32 cellular contexts compared by ENCODE assay signal in the genomic region with DNA sequence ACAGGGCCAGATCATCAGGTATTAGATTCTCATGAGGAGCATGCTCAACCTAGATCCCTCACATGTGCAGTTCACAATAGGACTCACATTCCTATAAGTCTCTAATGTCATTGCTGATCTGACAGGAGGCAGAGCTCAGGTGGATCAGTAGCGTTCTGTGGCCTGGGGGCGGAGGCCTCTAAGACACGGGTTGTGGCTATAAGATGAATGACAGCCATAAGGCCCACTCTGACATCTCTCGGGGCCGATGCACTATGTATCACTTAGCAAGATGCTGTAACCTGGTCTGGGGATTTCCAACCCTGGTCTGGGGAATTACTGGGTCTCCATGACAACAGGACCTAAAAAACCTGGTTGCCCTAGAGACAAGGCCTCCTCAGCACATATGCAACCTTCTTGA.
A peak's percentile ranks its signal among the peaks of the same experiment; 100 is the strongest.
DNase-seq lines count a peak whose midpoint lies in the region; ATAC-seq lines count a peak whose summit lies in the region.
"Had no signal": no experiment of that assay in that cellular context is flagged by ENCODE, and none has a peak within 500 bp of the region (broad histone marks: within the 10 kb centered on the region; RNA-seq: fewer than 3 reads in every experiment).

No MANE protein-coding gene starts in this region.

- peak; percentile 45 for ATAC-seq in GM18498 (IDR thresholded peaks at IDR 0.05; ENCODE audit: unreplicated experiment)
- ATAC-seq in stimulated activated naive B cell treated with anti-CD40 and anti-IgM and Interleukin-4, amounts not matched to agents 10 μg/mL and 1 μg/mL and 100 μg/mL, for 72 hours (replicated peaks), result peak; percentile 52 to 70
- ATAC-seq: A549; esophagus mucosa; foreskin keratinocyte; heart left ventricle; lower lobe of right lung; right lobe of liver; stimulated activated memory B cell treated with anti-CD40 and anti-IgM and Interleukin-4, amounts not matched to agents 10 μg/mL and 1 μg/mL and 100 μg/mL, for 72 hours had no signal

- no peaks in the 10 kb centered on the region for H3K4me1 Mint-ChIP-seq in activated CD4-positive, alpha-beta T cell treated with anti-CD3 and anti-CD28 coated beads, Interleukin-2, amount 10 ng/mL, durations not matched to agents 7 days and 5 days
- no peaks in the 10 kb centered on the region for H3K4me1 Mint-ChIP-seq in activated T-helper 1 cell treated with anti-CD3 and anti-CD28 coated beads, Interleukin-12 subunit alpha, Interleukin-12 subunit beta, Interleukin-2, Interleukin-4 antibody, amounts not matched to agents 30 ng/mL and 10 ng/mL and 1 ng/mL, durations not matched to agents 14 hours and 24 hours and 36 hours (ENCODE audit: low read depth)
- H3K4me1 Mint-ChIP-seq in stimulated activated naive B cell treated with anti-CD40 and anti-IgM and Interleukin-4, amounts not matched to agents 10 μg/mL and 1 μg/mL and 100 μg/mL, for 72 hours, result peaks cover 4 to 9% of the 10 kb centered on the region in 2 donors
- H3K4me1 Mint-ChIP-seq: neural crest cell; stimulated activated memory B cell treated with anti-CD40 and anti-IgM and Interleukin-4, amounts not matched to agents 10 μg/mL and 1 μg/mL and 100 μg/mL, for 72 hours had no signal

- H3K36me3 Mint-ChIP-seq in activated CD4-positive, alpha-beta T cell treated with anti-CD3 and anti-CD28 coated beads, Interleukin-2, amount 10 ng/mL, durations not matched to agents 7 days and 5 days (ENCODE audit: low read depth), result no peaks in the 10 kb centered on the region
- no peaks in the 10 kb centered on the region for H3K36me3 Mint-ChIP-seq in activated T-helper 1 cell treated with anti-CD3 and anti-CD28 coated beads, Interleukin-12 subunit alpha, Interleukin-12 subunit beta, Interleukin-2, Interleukin-4 antibody, amounts not matched to agents 30 ng/mL and 10 ng/mL and 1 ng/mL, durations not matched to agents 14 hours and 24 hours and 36 hours (ENCODE audit: low read depth)
- no peaks in the 10 kb centered on the region for H3K36me3 Mint-ChIP-seq in stimulated activated naive B cell treated with anti-CD40 and anti-IgM and Interleukin-4, amounts not matched to agents 10 μg/mL and 1 μg/mL and 100 μg/mL, for 72 hours
- H3K36me3 Mint-ChIP-seq: CD4-positive, alpha-beta memory T cell; stimulated activated memory B cell treated with anti-CD40 and anti-IgM and Interleukin-4, amounts not matched to agents 10 μg/mL and 1 μg/mL and 100 μg/mL, for 72 hours had no signal

- no peaks in the 10 kb centered on the region for H3K9me3 Mint-ChIP-seq in activated CD4-positive, alpha-beta T cell treated with anti-CD3 and anti-CD28 coated beads, Interleukin-2, amount 10 ng/mL, durations not matched to agents 7 days and 5 days
- no peaks in the 10 kb centered on the region for H3K9me3 Mint-ChIP-seq in activated T-helper 1 cell treated with anti-CD3 and anti-CD28 coated beads, Interleukin-12 subunit alpha, Interleukin-12 subunit beta, Interleukin-2, Interleukin-4 antibody, amounts not matched to agents 30 ng/mL and 10 ng/mL and 1 ng/mL, durations not matched to agents 14 hours and 24 hours and 36 hours
- no peaks in the 10 kb centered on the region for H3K9me3 Mint-ChIP-seq in stimulated activated naive B cell treated with anti-CD40 and anti-IgM and Interleukin-4, amounts not matched to agents 10 μg/mL and 1 μg/mL and 100 μg/mL, for 72 hours
- H3K9me3 Mint-ChIP-seq: CD4-positive, alpha-beta memory T cell; neural crest cell; stimulated activated memory B cell treated with anti-CD40 and anti-IgM and Interleukin-4, amounts not matched to agents 10 μg/mL and 1 μg/mL and 100 μg/mL, for 72 hours had no signal

- CTCF ChIA-PET in activated CD4-positive, alpha-beta T cell treated with anti-CD3 and anti-CD28 coated beads, Interleukin-2, amount 10 ng/mL, durations not matched to agents 7 days and 5 days (lab: Charles Lee), result no interaction called here

- DNase-seq in activated CD4-positive, alpha-beta T cell treated with anti-CD3 and anti-CD28 coated beads for 48 hours, result peak; percentile 2
- no peak for DNase-seq in activated CD4-positive, alpha-beta T cell treated with anti-CD3 and anti-CD28 coated beads, Interleukin-2, amount 10 ng/mL, durations not matched to agents 7 days and 5 days
- DNase-seq in activated T-helper 1 cell treated with anti-CD3 and anti-CD28 coated beads, Interleukin-12 subunit alpha, Interleukin-12 subunit beta, Interleukin-2, Interleukin-4 antibody, amounts not matched to agents 30 ng/mL and 10 ng/mL and 1 ng/mL, durations not matched to agents 14 hours and 24 hours and 36 hours (ENCODE audit: low spot score), result peak; percentile 19
- peak; percentile 24 for DNase-seq in stimulated activated naive B cell treated with anti-CD40 and anti-IgM and Interleukin-4, amounts not matched to agents 10 μg/mL and 1 μg/mL and 100 μg/mL, for 72 hours
- no peak for DNase-seq in OCI-M1 (lab: John Stamatoyannopoulos, UW)
- no peak for DNase-seq in NCI-H2196 treated with DMSO at 0.1 percent for 48 hours (lab: John Stamatoyannopoulos, UW; ENCODE audit: unreplicated experiment)
- no peak for DNase-seq in kidney tubule cell (ENCODE audit: low spot score)
- DNase-seq: activated CD8-positive, alpha-beta memory T cell treated with anti-CD3 and anti-CD28 coated beads, Interleukin-2, amount 50 U/mL, for 4 hours; activated effector memory CD4-positive, alpha-beta T cell treated with anti-CD3 and anti-CD28 coated beads, Interleukin-2, amount 50 U/mL, for 16 hours; AML-193; caudate nucleus; cortex of kidney; EL; foreskin keratinocyte; heart left ventricle; kidney glomerular epithelial cell; lower lobe of right lung; NCI-H2029; NCI-H345; NCI-H748 treated with DMSO at 0.1 percent for 48 hours; posterior cingulate gyrus; right lobe of liver; RPMI8226; stimulated activated CD4-positive, alpha-beta T cell treated with anti-CD3 and anti-CD28 coated beads, Interleukin-4, amount 100 ng/mL, for 24 hours; T-helper 1 cell; uterus had no signal

- no peak overlapping the region for H3K27ac Mint-ChIP-seq in activated CD4-positive, alpha-beta T cell treated with anti-CD3 and anti-CD28 coated beads, Interleukin-2, amount 10 ng/mL, durations not matched to agents 7 days and 5 days
- H3K27ac Mint-ChIP-seq in activated T-helper 1 cell treated with anti-CD3 and anti-CD28 coated beads, Interleukin-12 subunit alpha, Interleukin-12 subunit beta, Interleukin-2, Interleukin-4 antibody, amounts not matched to agents 30 ng/mL and 10 ng/mL and 1 ng/mL, durations not matched to agents 14 hours and 24 hours and 36 hours, result no peak overlapping the region
- no peak overlapping the region for H3K27ac Mint-ChIP-seq in stimulated activated naive B cell treated with anti-CD40 and anti-IgM and Interleukin-4, amounts not matched to agents 10 μg/mL and 1 μg/mL and 100 μg/mL, for 72 hours
- H3K27ac Mint-ChIP-seq: CD4-positive, alpha-beta memory T cell; stimulated activated memory B cell treated with anti-CD40 and anti-IgM and Interleukin-4, amounts not matched to agents 10 μg/mL and 1 μg/mL and 100 μg/mL, for 72 hours had no signal

- intact Hi-C loops in activated T-helper 1 cell treated with anti-CD3 and anti-CD28 coated beads, Interleukin-12 subunit alpha, Interleukin-12 subunit beta, Interleukin-2, Interleukin-4 antibody, amounts not matched to agents 30 ng/mL and 10 ng/mL and 1 ng/mL, durations not matched to agents 14 hours and 24 hours and 36 hours (cut with micrococcal nuclease), result no loop called here

- H3K4me3 Mint-ChIP-seq in activated CD4-positive, alpha-beta T cell treated with anti-CD3 and anti-CD28 coated beads, Interleukin-2, amount 10 ng/mL, durations not matched to agents 7 days and 5 days, result no peak overlapping the region
- H3K4me3 Mint-ChIP-seq in activated T-helper 1 cell treated with anti-CD3 and anti-CD28 coated beads, Interleukin-12 subunit alpha, Interleukin-12 subunit beta, Interleukin-2, Interleukin-4 antibody, amounts not matched to agents 30 ng/mL and 10 ng/mL and 1 ng/mL, durations not matched to agents 14 hours and 24 hours and 36 hours, result no peak overlapping the region
- no peak overlapping the region for H3K4me3 Mint-ChIP-seq in stimulated activated naive B cell treated with anti-CD40 and anti-IgM and Interleukin-4, amounts not matched to agents 10 μg/mL and 1 μg/mL and 100 μg/mL, for 72 hours
- H3K4me3 Mint-ChIP-seq: CD4-positive, alpha-beta memory T cell; neural crest cell; stimulated activated memory B cell treated with anti-CD40 and anti-IgM and Interleukin-4, amounts not matched to agents 10 μg/mL and 1 μg/mL and 100 μg/mL, for 72 hours had no signal

- POLR2A ChIA-PET in activated CD4-positive, alpha-beta T cell treated with anti-CD3 and anti-CD28 coated beads, Interleukin-2, amount 10 ng/mL, durations not matched to agents 7 days and 5 days (lab: Charles Lee), result no interaction called here

- H3K27me3 Mint-ChIP-seq in activated CD4-positive, alpha-beta T cell treated with anti-CD3 and anti-CD28 coated beads, Interleukin-2, amount 10 ng/mL, durations not matched to agents 7 days and 5 days, result no peaks in the 10 kb centered on the region
- peaks cover 5% of the 10 kb centered on the region for H3K27me3 Mint-ChIP-seq in activated T-helper 1 cell treated with anti-CD3 and anti-CD28 coated beads, Interleukin-12 subunit alpha, Interleukin-12 subunit beta, Interleukin-2, Interleukin-4 antibody, amounts not matched to agents 30 ng/mL and 10 ng/mL and 1 ng/mL, durations not matched to agents 14 hours and 24 hours and 36 hours (ENCODE audit: insufficient read depth)
- H3K27me3 Mint-ChIP-seq in stimulated activated naive B cell treated with anti-CD40 and anti-IgM and Interleukin-4, amounts not matched to agents 10 μg/mL and 1 μg/mL and 100 μg/mL, for 72 hours, result peaks cover 0 to 4% of the 10 kb centered on the region in 2 donors
- H3K27me3 Mint-ChIP-seq: stimulated activated memory B cell treated with anti-CD40 and anti-IgM and Interleukin-4, amounts not matched to agents 10 μg/mL and 1 μg/mL and 100 μg/mL, for 72 hours had no signal

Comparison
In these comparisons a context has a peak if more than half of its experiments do, and no peak if none do; other contexts are left out.
1. DNase-seq: peak in activated CD4-positive, alpha-beta T cell treated with anti-CD3 and anti-CD28 coated beads for 48 hours (single experiment), activated T-helper 1 cell treated with anti-CD3 and anti-CD28 coated beads, Interleukin-12 subunit alpha, Interleukin-12 subunit beta, Interleukin-2, Interleukin-4 antibody, amounts not matched to agents 30 ng/mL and 10 ng/mL and 1 ng/mL, durations not matched to agents 14 hours and 24 hours and 36 hours (single experiment) and stimulated activated naive B cell treated with anti-CD40 and anti-IgM and Interleukin-4, amounts not matched to agents 10 μg/mL and 1 μg/mL and 100 μg/mL, for 72 hours (single experiment); none in activated CD4-positive, alpha-beta T cell treated with anti-CD3 and anti-CD28 coated beads, Interleukin-2, amount 10 ng/mL, durations not matched to agents 7 days and 5 days (single experiment), OCI-M1 (single experiment), NCI-H2196 treated with DMSO at 0.1 percent for 48 hours (single experiment) and kidney tubule cell (single experiment).